Comparison of ENCODE assay signal across 22 cellular contexts in the genomic region with DNA sequence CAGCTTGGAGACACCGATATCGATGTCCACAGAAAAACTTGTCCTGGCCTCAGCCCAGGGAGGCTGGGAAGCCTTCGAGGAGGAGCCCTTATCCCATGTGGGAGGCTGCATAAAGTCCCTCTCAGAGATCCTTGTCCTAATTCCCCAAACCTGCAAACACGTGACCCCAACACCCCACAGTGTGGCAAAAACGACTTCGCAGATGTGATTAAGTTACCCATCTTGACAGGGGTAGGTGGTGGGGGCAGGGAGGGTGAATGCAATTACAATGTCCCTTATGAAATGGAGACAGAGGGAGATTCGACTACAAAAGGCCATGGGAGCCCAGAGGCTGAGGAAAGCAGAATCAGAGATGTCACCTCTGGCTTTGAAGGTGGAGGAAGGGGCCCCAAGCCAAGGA. TPM values are rescaled to one million over a fixed set of nuclear protein-coding genes. Genes with fewer than 3 reads are reported as not detected.
DNase-seq lines count a peak whose midpoint lies in the region; ATAC-seq and TF ChIP-seq lines count a peak whose summit lies in the region.
"Had no signal": no experiment of that assay in that cellular context is flagged by ENCODE, and none has a peak within 500 bp of the region (broad histone marks: within the 10 kb centered on the region; RNA-seq: fewer than 3 reads in every experiment).

No MANE protein-coding gene starts in this region.

- H3K4me1 ChIP-seq in OCI-LY1 (ENCODE audit: insufficient read depth, low read length, severe bottlenecking), result peaks cover 49% of the 10 kb centered on the region
- H3K4me1 ChIP-seq in naive thymus-derived CD4-positive, alpha-beta T cell (ENCODE audit: control insufficient read depth in 2 of 2, insufficient read depth in 2 of 2, low read length in 2 of 2), result peaks cover 19 to 51% of the 10 kb centered on the region in 2 donors
- H3K4me1 ChIP-seq: prostate gland had no signal

- H2AFZ ChIP-seq in OCI-LY1 (ENCODE audit: low read length), result no peak overlapping the region

- H3K4me1 Mint-ChIP-seq in activated T-cell treated with anti-CD3 and anti-CD28 coated beads, Interleukin-2, amount 50 U/mL, for 24 hours (ENCODE audit: low read depth), result peaks cover 60% of the 10 kb centered on the region
- H3K4me1 Mint-ChIP-seq in naive thymus-derived CD4-positive, alpha-beta T cell, result peaks cover 46 to 64% (median 58%) of the 10 kb centered on the region in 7 donors

- no peaks in the 10 kb centered on the region for H4K20me1 ChIP-seq in OCI-LY1 (ENCODE audit: insufficient read depth, low read length)

- no peak overlapping the region for H3K4me2 ChIP-seq in OCI-LY1 (ENCODE audit: low read length)

- H3K79me2 ChIP-seq in OCI-LY1 (ENCODE audit: insufficient read depth, low read length), result peaks cover 6% of the 10 kb centered on the region; the same call in 1 of the 2 replicates

- H3K4me3 Mint-ChIP-seq in activated T-cell treated with anti-CD3 and anti-CD28 coated beads, Interleukin-2, amount 50 U/mL, for 24 hours, result no peak overlapping the region
- no peak overlapping the region for H3K4me3 Mint-ChIP-seq in naive thymus-derived CD4-positive, alpha-beta T cell

- no peak for ATAC-seq in naive thymus-derived CD4-positive, alpha-beta T cell
- ATAC-seq: activated CD4-positive, CD25-positive, alpha-beta regulatory T cell treated with anti-CD3 and anti-CD28 coated beads, Interleukin-2, amount 50 U/mL, for 24 hours had no signal

- no peaks in the 10 kb centered on the region for H3K27me3 ChIP-seq in OCI-LY1 (ENCODE audit: insufficient read depth, low read length)
- no peaks in the 10 kb centered on the region for H3K27me3 ChIP-seq in naive thymus-derived CD4-positive, alpha-beta T cell (ENCODE audit: control insufficient read depth in 2 of 2, insufficient read depth in 2 of 2, low read length in 2 of 2)
- H3K27me3 ChIP-seq: vagina had no signal

- intact Hi-C loops in naive thymus-derived CD4-positive, alpha-beta T cell (cut with micrococcal nuclease), result loop anchor here in 1 of 2 donors (10.0 kb wide), 1 partner anchor 73 kb away; the partner anchor contains the start of gene POC1A

- POLR2A ChIA-PET in naive thymus-derived CD4-positive, alpha-beta T cell (lab: Charles Lee), result interaction anchor here (46.3 kb wide), 1 partner anchor 56 kb away, joined by 1418 read pairs; the partner anchor contains the start of genes GLYCTK and WDR82

- CTCF ChIA-PET in naive thymus-derived CD4-positive, alpha-beta T cell (lab: Charles Lee), result interaction anchor here (0.6 to 5.1 kb wide), 4 partner anchors 55 to 112 kb away, joined by 3 to 40 read pairs (median 4); no protein-coding TSS in a partner anchor

- no peak overlapping the region for H3K9ac ChIP-seq in OCI-LY1 (ENCODE audit: low read length)

- peaks cover 49% of the 10 kb centered on the region for H3K36me3 Mint-ChIP-seq in activated T-cell treated with anti-CD3 and anti-CD28 coated beads, Interleukin-2, amount 50 U/mL, for 24 hours (ENCODE audit: low read depth)
- peaks cover 0 to 23% (median 6%) of the 10 kb centered on the region in 5 donors for H3K36me3 Mint-ChIP-seq in naive thymus-derived CD4-positive, alpha-beta T cell

- no peak for TF ChIP-seq CTCF in OCI-LY1 (IDR thresholded peaks at IDR 0.05; ENCODE audit: low read length)

- no peak for DNase-seq in activated T-cell treated with anti-CD3 and anti-CD28 coated beads, Interleukin-2, amount 50 U/mL, for 24 hours
- no peak for DNase-seq in activated T-cell treated with anti-CD3 and anti-CD28 coated beads, Interleukin-2, amount 50 U/mL, for 1 hour
- no peak for DNase-seq in naive thymus-derived CD4-positive, alpha-beta T cell
- DNase-seq in NCI-H2171 treated with DMSO at 0.1 percent for 48 hours (lab: John Stamatoyannopoulos, UW) (no peak), dermis blood vessel endothelial cell (no peak)
- DNase-seq: activated naive CD4-positive, alpha-beta T cell treated with Interleukin-2 at 50 U/mL for 16 hours; C1 segment of cervical spinal cord; GOT3; kidney glomerular epithelial cell; NCI-H1092; NCI-H2029; NCI-H226; NCI-H748 treated with DMSO at 0.1 percent for 48 hours; OCI-M1; Right ventricle myocardium superior; SW 1271 had no signal

- no peaks in the 10 kb centered on the region for H3K9me3 ChIP-seq in OCI-LY1 (ENCODE audit: low read length)
- no peaks in the 10 kb centered on the region for H3K9me3 ChIP-seq in naive thymus-derived CD4-positive, alpha-beta T cell (ENCODE audit: control insufficient read depth in 2 of 3, low read length in 3 of 3)
- H3K9me3 ChIP-seq: prostate gland, vagina had no signal

- peaks cover 36% of the 10 kb centered on the region; the same call in 1 of the 2 replicates for H3K36me3 ChIP-seq in OCI-LY1 (ENCODE audit: insufficient read depth, low read length)
- peaks cover 5 to 52% (median 25%) of the 10 kb centered on the region in 3 experiments for H3K36me3 ChIP-seq in naive thymus-derived CD4-positive, alpha-beta T cell (ENCODE audit: control insufficient read depth in 2 of 3, insufficient read depth in 3 of 3, low read length in 3 of 3)

- peak overlapping the region; percentile 93 for H3K27ac Mint-ChIP-seq in activated T-cell treated with anti-CD3 and anti-CD28 coated beads, Interleukin-2, amount 50 U/mL, for 24 hours
- H3K27ac Mint-ChIP-seq in naive thymus-derived CD4-positive, alpha-beta T cell, result peak overlapping the region in 8 of 9 donors; percentile 51 to 93 (median 80)

- H3K9me2 ChIP-seq in OCI-LY1 (ENCODE audit: low read depth, low read length), result no peaks in the 10 kb centered on the region

- no peaks in the 10 kb centered on the region for H3K9me3 Mint-ChIP-seq in activated T-cell treated with anti-CD3 and anti-CD28 coated beads, Interleukin-2, amount 50 U/mL, for 24 hours
- H3K9me3 Mint-ChIP-seq in naive thymus-derived CD4-positive, alpha-beta T cell, result no peaks in the 10 kb centered on the region

- H3F3A ChIP-seq in OCI-LY1 (ENCODE audit: insufficient read depth, low read length), result no peaks in the 10 kb centered on the region

- H3K27ac ChIP-seq in OCI-LY1 (ENCODE audit: low read depth, low read length, poor library complexity, severe bottlenecking), result peak overlapping the region; percentile 92
- no peak overlapping the region for H3K27ac ChIP-seq in naive thymus-derived CD4-positive, alpha-beta T cell (ENCODE audit: low read depth, low read length)
- H3K27ac ChIP-seq: prostate gland, vagina had no signal

- no peaks in the 10 kb centered on the region for H3K27me3 Mint-ChIP-seq in activated T-cell treated with anti-CD3 and anti-CD28 coated beads, Interleukin-2, amount 50 U/mL, for 24 hours
- H3K27me3 Mint-ChIP-seq in naive thymus-derived CD4-positive, alpha-beta T cell, result no peaks in the 10 kb centered on the region

- no peak overlapping the region for H3K4me3 ChIP-seq in OCI-LY1 (ENCODE audit: low read depth, low read length, poor library complexity, severe bottlenecking)
- H3K4me3 ChIP-seq in naive thymus-derived CD4-positive, alpha-beta T cell (ENCODE audit: low read length), result no peak overlapping the region
- H3K4me3 ChIP-seq: lung, prostate gland, vagina had no signal

RNA-seq across cellular contexts. Expression of gene TLR9, which starts 2.3 kb away (rescaled TPM):
- 1 to 10 TPM in 3 of 5 experiments, under 1 TPM in 2; 0.27 to 2.5 (median 1.6) TPM for total RNA-seq in naive thymus-derived CD4-positive, alpha-beta T cell
- polyA plus RNA-seq in naive thymus-derived CD4-positive, alpha-beta T cell, result under 1 TPM in 1 of 2 donors, not detected in 1; 0.16 TPM
- under 0.01 TPM in 1 of 2 replicates, not detected in the other for total RNA-seq in dermis blood vessel endothelial cell
- total RNA-seq: temporal lobe, vagina had no signal

RNA-seq across cellular contexts. Expression of gene TWF2, which starts 11.2 kb away (rescaled TPM):
- total RNA-seq in naive thymus-derived CD4-positive, alpha-beta T cell, result 100 to 1,000 TPM in 1 of 5 experiments, 10 to 100 TPM in 4; 38.7 to 110 (median 63.7) TPM
- 100 to 1,000 TPM; 104 to 147 TPM for polyA plus RNA-seq in naive thymus-derived CD4-positive, alpha-beta T cell
- 144 and 147 TPM in 2 replicates for total RNA-seq in dermis blood vessel endothelial cell

RNA-seq across cellular contexts. Expression of gene PPM1M, which starts 17.8 kb away (rescaled TPM):
- 10 to 100 TPM; 55.8 to 81.0 (median 74.5) TPM for total RNA-seq in naive thymus-derived CD4-positive, alpha-beta T cell
- polyA plus RNA-seq in naive thymus-derived CD4-positive, alpha-beta T cell, result 100 to 1,000 TPM in 1 of 2 donors, 10 to 100 TPM in 1; 68.8 to 135 TPM
- 20.6 and 25.0 TPM in 2 replicates for total RNA-seq in dermis blood vessel endothelial cell

RNA-seq across cellular contexts. Expression of gene ALAS1, which starts 29.8 kb away (rescaled TPM):
- 10 to 100 TPM; 12.6 to 74.3 (median 27.4) TPM for total RNA-seq in naive thymus-derived CD4-positive, alpha-beta T cell
- 10 to 100 TPM; 18.7 to 37.6 TPM for polyA plus RNA-seq in naive thymus-derived CD4-positive, alpha-beta T cell
- 41.0 and 51.7 TPM in 2 replicates for total RNA-seq in dermis blood vessel endothelial cell

RNA-seq across cellular contexts. Expression of gene WDR82, which starts 50.7 kb away (rescaled TPM):
- total RNA-seq in naive thymus-derived CD4-positive, alpha-beta T cell, result 100 to 1,000 TPM; 112 to 161 (median 135) TPM
- polyA plus RNA-seq in naive thymus-derived CD4-positive, alpha-beta T cell, result 100 to 1,000 TPM; 127 to 181 TPM
- 81.3 and 111 TPM in 2 replicates for total RNA-seq in dermis blood vessel endothelial cell
